ENCODE assay signal across 17 cellular contexts in genomic region chr6:119466226-119466625, GRCh38.
DNase-seq lines count a peak whose midpoint lies in the region; ATAC-seq, FAIRE-seq and TF ChIP-seq lines count a peak whose summit lies in the region.
"Had no signal": no experiment of that assay in that cellular context is flagged by ENCODE, and none has a peak within 500 bp of the region (broad histone marks: within the 10 kb centered on the region; RNA-seq: fewer than 3 reads in every experiment).

No MANE protein-coding gene starts in this region.

- no peak overlapping the region for H3K4me2 ChIP-seq in DND-41 (ENCODE audit: insufficient read depth, low read length)

- FAIRE-seq in GM12892 (lab: Jason Lieb, UNC): no peak
- FAIRE-seq: GM18507, H54 had no signal

- no peak overlapping the region for H3K4me3 ChIP-seq in ACC112 (ENCODE audit: low read depth, low read length)
- H3K4me3 ChIP-seq in DND-41 (ENCODE audit: low read depth in 1 of 2, low read length in 2 of 2): no peak overlapping the region
- no peak overlapping the region for H3K4me3 ChIP-seq in WERI-Rb-1 (ENCODE audit: low read depth, low read length)
- H3K4me3 ChIP-seq: GM23248 had no signal

- TF ChIP-seq CTCF in DND-41 (IDR thresholded peaks at IDR 0.05; ENCODE audit: borderline replicate concordance, extremely low read depth, low read length, poor library complexity, severe bottlenecking) (no peak), WERI-Rb-1 (IDR thresholded peaks at IDR 0.05; ENCODE audit: low read depth, low read length) (no peak)

- H3K27ac ChIP-seq in ACC112 (ENCODE audit: low read depth, low read length) (no peak overlapping the region), DND-41 (ENCODE audit: low read length) (peak overlapping the region; percentile 57; the same call in 1 of the 2 replicates), WERI-Rb-1 (no peak overlapping the region)
- H3K27ac ChIP-seq: C4-2B, GM23248, HL-60 had no signal

- no peaks in the 10 kb centered on the region for H3K27me3 ChIP-seq in ACC112 (ENCODE audit: insufficient read depth, low read length)
- H3K27me3 ChIP-seq in DND-41 (ENCODE audit: insufficient read depth, low read length, poor library complexity): no peaks in the 10 kb centered on the region
- H3K27me3 ChIP-seq in WERI-Rb-1 (ENCODE audit: insufficient read depth, low read depth, severe bottlenecking): no peaks in the 10 kb centered on the region
- H3K27me3 ChIP-seq: BE2C had no signal

- no peaks in the 10 kb centered on the region for H3K79me2 ChIP-seq in ACC112 (ENCODE audit: control insufficient read depth, insufficient read depth, low read length, unreplicated experiment)
- H3K79me2 ChIP-seq in DND-41 (ENCODE audit: insufficient read depth, low read length): no peaks in the 10 kb centered on the region

- no peak for TF ChIP-seq POLR2A in GM12892 (IDR thresholded peaks at IDR 0.05; ENCODE audit: low read depth, low read length)

- H3K36me3 ChIP-seq in ACC112 (ENCODE audit: insufficient read depth, low read length) (no peaks in the 10 kb centered on the region), DND-41 (ENCODE audit: insufficient read depth, low read length) (no peaks in the 10 kb centered on the region), WERI-Rb-1 (no peaks in the 10 kb centered on the region)
- H3K36me3 ChIP-seq: BE2C had no signal

- H3K9me3 ChIP-seq in DND-41 (ENCODE audit: insufficient read depth, low read length, severe bottlenecking) (no peaks in the 10 kb centered on the region), WERI-Rb-1 (ENCODE audit: severe bottlenecking) (no peaks in the 10 kb centered on the region)
- H3K9me3 ChIP-seq: BE2C had no signal

- H3K9ac ChIP-seq in DND-41 (ENCODE audit: low read depth, low read length): no peak overlapping the region
- H3K9ac ChIP-seq: GM23248 had no signal

- H4K20me1 ChIP-seq in DND-41 (ENCODE audit: insufficient read depth, low read length): no peaks in the 10 kb centered on the region

- ATAC-seq in DND-41 (ENCODE audit: insufficient read depth, low read depth): no peak
- ATAC-seq in HG03565 (IDR thresholded peaks at IDR 0.05; ENCODE audit: unreplicated experiment): no peak
- ATAC-seq: HCT116 had no signal

- H3K4me1 ChIP-seq in ACC112 (ENCODE audit: control insufficient read depth, insufficient read depth, low read length, unreplicated experiment) (peaks cover 5% of the 10 kb centered on the region), DND-41 (ENCODE audit: insufficient read depth, low read length) (peaks cover 40% of the 10 kb centered on the region)
- H3K4me1 ChIP-seq: BE2C had no signal

- peak overlapping the region; percentile 56 for H2AFZ ChIP-seq in ACC112 (ENCODE audit: low read length, unreplicated experiment)
- H2AFZ ChIP-seq in DND-41 (ENCODE audit: low read depth, low read length): peak overlapping the region; percentile 57
- H2AFZ ChIP-seq: GM23248 had no signal

- DNase-seq in DND-41 (no peak), NCI-H82 treated with DMSO at 0.1 percent for 48 hours (lab: John Stamatoyannopoulos, UW; ENCODE audit: unreplicated experiment) (peak; percentile 99), WERI-Rb-1 (peak; percentile 70), GM03348 (ENCODE audit: low spot score) (no peak), NCI-H69 (lab: John Stamatoyannopoulos, UW) (no peak), GM12892 (ENCODE audit: insufficient read length) (no peak)
- DNase-seq: CD4-positive, alpha-beta memory T cell; GF-D8; GM23248 had no signal

Comparison
In these comparisons a context has a peak if more than half of its experiments do, and no peak if none do; other contexts are left out.
1. DNase-seq: peak in NCI-H82 treated with DMSO at 0.1 percent for 48 hours (single experiment) and WERI-Rb-1 (single experiment); none in DND-41 (single experiment), GM03348 (single experiment), NCI-H69 (single experiment) and GM12892 (single experiment).